In the genomic region with DNA sequence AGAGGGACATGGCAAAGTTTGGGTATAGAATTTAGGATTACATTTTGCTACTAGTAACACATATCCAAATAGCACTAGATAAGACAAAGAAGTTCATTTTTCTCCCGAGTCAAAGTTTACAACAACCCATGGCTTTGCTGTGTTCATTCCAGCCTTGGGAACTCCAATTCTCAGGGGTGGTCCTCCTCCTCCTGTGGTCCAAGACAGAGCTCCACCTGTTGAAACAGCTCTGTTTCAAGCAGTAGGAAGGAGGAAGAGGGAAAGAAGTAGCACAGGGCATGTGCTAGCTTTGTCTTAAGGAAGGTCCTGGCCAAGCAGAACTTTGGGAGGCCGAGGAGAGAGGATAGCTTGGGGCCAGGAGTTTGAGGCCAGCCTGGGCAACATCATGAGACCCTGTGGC, we compare ENCODE assay signal across 8 cellular contexts.
"Had no signal": no experiment of that assay in that cellular context is flagged by ENCODE, and none has a peak within 500 bp of the region (broad histone marks: within the 10 kb centered on the region; RNA-seq: fewer than 3 reads in every experiment).

No MANE protein-coding gene starts in this region.

- H3K4me3 ChIP-seq: GM23338 had no signal

- H3K36me3 Mint-ChIP-seq: IgD-negative memory B cell had no signal

- DNase-seq: H9, HCEC 1CT, HFFc6, KBM-7 had no signal

- ATAC-seq: GM23338, HepG2 had no signal

- H3K27ac Mint-ChIP-seq: GM23338, H9, HFFc6, IgD-negative memory B cell had no signal

- H3K9me3 Mint-ChIP-seq: GM23338, H9, HFFc6, IgD-negative memory B cell had no signal

- H3K4me2 ChIP-seq: GM23338 had no signal

- H2AFZ ChIP-seq: GM23338 had no signal

- H3K4me1 Mint-ChIP-seq: GM23338, IgD-negative memory B cell had no signal

- H3K27ac ChIP-seq: HL-60 had no signal

- H3K4me3 Mint-ChIP-seq: GM23338, H9, HFFc6, IgD-negative memory B cell had no signal
